16 cellular contexts compared by ENCODE assay signal in the genomic region with DNA sequence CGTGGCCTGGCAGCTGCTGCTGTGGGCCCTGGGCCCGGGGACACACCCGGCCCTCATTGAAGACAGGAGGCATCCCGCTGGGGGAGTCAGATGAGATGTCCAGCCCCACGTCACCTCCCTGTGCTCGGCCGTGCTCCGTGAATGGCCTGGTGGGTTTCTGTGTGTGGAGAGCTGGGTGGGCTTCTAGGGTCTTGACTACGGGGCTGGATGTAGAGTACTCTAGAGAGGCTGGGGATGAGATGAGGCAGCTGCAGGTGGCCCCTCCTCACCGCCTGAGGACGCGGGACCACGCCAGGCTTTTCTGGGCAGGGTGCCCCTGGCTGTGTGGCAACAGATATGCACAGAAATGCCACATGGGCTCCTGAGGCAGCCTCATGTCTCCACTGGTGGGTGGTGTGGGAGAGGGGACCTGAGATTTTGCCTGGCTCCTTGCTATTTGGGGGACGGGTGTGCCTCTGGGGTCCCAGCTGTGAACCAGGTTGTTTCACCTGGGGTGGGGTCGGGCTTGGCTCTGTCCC. TPM values are rescaled to one million over a fixed set of nuclear protein-coding genes. Genes with fewer than 3 reads are reported as not detected.
"Had no signal": no experiment of that assay in that cellular context is flagged by ENCODE, and none has a peak within 500 bp of the region (broad histone marks: within the 10 kb centered on the region; RNA-seq: fewer than 3 reads in every experiment).

No MANE protein-coding gene starts in this region.

- H3K9me3 ChIP-seq: colonic mucosa, gastrocnemius medialis had no signal

- H3K4me1 ChIP-seq: colonic mucosa, gastrocnemius medialis, right atrium auricular region, tibial artery had no signal

- H3K27ac Mint-ChIP-seq: activated B cell treated with CpG ODN at 0.5 μM for 24 hours; activated CD4-positive, alpha-beta T cell treated with anti-CD3 and anti-CD28 coated beads, Interleukin-2, amount 10 ng/mL, durations not matched to agents 7 days and 5 days; activated naive CD4-positive, alpha-beta T cell treated with anti-CD3 and anti-CD28 coated beads for 36 hours; activated T-helper 17 cell treated with anti-CD3 and anti-CD28 coated beads, Interleukin-2, amount 50 U/mL, for 72 hours; stimulated activated memory B cell treated with anti-CD40 and anti-IgM and Interleukin-4, amounts not matched to agents 10 μg/mL and 1 μg/mL and 100 μg/mL, for 72 hours had no signal

- H3K4me3 ChIP-seq: cardiac muscle cell, colonic mucosa, gastrocnemius medialis, right atrium auricular region, tibial artery had no signal

- ATAC-seq: activated T-helper 17 cell treated with anti-CD3 and anti-CD28 coated beads, Interleukin-2, amount 50 U/mL, for 72 hours; gastrocnemius medialis; stimulated activated memory B cell treated with anti-CD40 and anti-IgM and Interleukin-4, amounts not matched to agents 10 μg/mL and 1 μg/mL and 100 μg/mL, for 72 hours had no signal

- H3K27ac ChIP-seq: cardiac muscle cell, colonic mucosa, gastrocnemius medialis, right atrium auricular region, tibial artery had no signal

- H3K4me3 Mint-ChIP-seq: activated B cell treated with CpG ODN at 0.5 μM for 24 hours; activated CD4-positive, alpha-beta T cell treated with anti-CD3 and anti-CD28 coated beads, Interleukin-2, amount 10 ng/mL, durations not matched to agents 7 days and 5 days; activated naive CD4-positive, alpha-beta T cell treated with anti-CD3 and anti-CD28 coated beads for 36 hours; activated T-helper 17 cell treated with anti-CD3 and anti-CD28 coated beads, Interleukin-2, amount 50 U/mL, for 72 hours; stimulated activated memory B cell treated with anti-CD40 and anti-IgM and Interleukin-4, amounts not matched to agents 10 μg/mL and 1 μg/mL and 100 μg/mL, for 72 hours had no signal

- DNase-seq: activated B cell treated with CpG ODN at 0.5 μM for 24 hours; activated CD4-positive, alpha-beta T cell treated with anti-CD3 and anti-CD28 coated beads, Interleukin-2, amount 10 ng/mL, durations not matched to agents 7 days and 5 days; activated naive CD4-positive, alpha-beta T cell treated with anti-CD3 and anti-CD28 coated beads for 36 hours; activated T-cell treated with anti-CD3 and anti-CD28 coated beads for 4 hours; colonic mucosa; effector CD4-positive, alpha-beta T cell; gastrocnemius medialis; nucleus accumbens; small intestine; tibial artery had no signal

- H3K36me3 ChIP-seq: cardiac muscle cell, colonic mucosa, gastrocnemius medialis, right atrium auricular region, tibial artery had no signal

RNA-seq across cellular contexts. Expression of gene BHLHE23, which starts 8.4 kb away (rescaled TPM):
- total RNA-seq: activated B cell treated with CpG ODN at 0.5 μM for 24 hours; activated CD4-positive, alpha-beta T cell treated with anti-CD3 and anti-CD28 coated beads, Interleukin-2, amount 10 ng/mL, durations not matched to agents 7 days and 5 days; activated CD8-positive, alpha-beta memory T cell treated with anti-CD3 and anti-CD28 coated beads for 36 hours; activated naive CD4-positive, alpha-beta T cell treated with anti-CD3 and anti-CD28 coated beads for 36 hours; activated T-helper 17 cell treated with anti-CD3 and anti-CD28 coated beads, Interleukin-2, amount 50 U/mL, for 72 hours; cardiac muscle cell; colonic mucosa; gastrocnemius medialis; posterior vena cava; right atrium auricular region had no signal
- polyA plus RNA-seq: cardiac muscle cell, small intestine had no signal
